ENCODE assay signal across 1 cellular context in genomic region chr5:136221340-136221739, GRCh38.
TF ChIP-seq lines count a peak whose summit lies in the region.

No MANE protein-coding gene starts in this region.

TF ChIP-seq in HEK293, 187 proteins besides CTCF, POLR2A, EP300 and RAD21 (continued from another document):
- no peak for TF ChIP-seq ZNF280D (tag by site-specific recombination; IDR thresholded peaks at IDR 0.05)
